Comparison of ENCODE assay signal across 35 cellular contexts in the genomic region with DNA sequence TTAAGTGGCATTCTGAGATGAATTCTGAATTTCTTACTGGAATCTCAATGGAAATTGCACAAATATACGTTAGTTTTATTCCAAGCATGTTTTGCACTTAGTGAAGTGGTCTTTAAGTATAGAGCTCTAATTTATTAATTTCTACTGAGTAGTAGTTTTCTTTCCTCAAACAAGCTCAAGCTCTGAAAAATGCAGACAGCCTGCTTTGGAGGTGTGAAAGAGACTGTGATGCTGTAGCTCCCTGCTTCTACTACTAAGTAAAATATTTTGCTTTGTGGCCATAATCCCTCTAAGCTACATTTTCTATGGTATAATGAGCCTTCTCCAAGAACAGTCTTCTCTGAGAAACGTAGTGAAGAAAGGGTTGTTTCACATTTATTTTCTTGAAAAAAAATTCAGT.
"Had no signal": no experiment of that assay in that cellular context is flagged by ENCODE, and none has a peak within 500 bp of the region (broad histone marks: within the 10 kb centered on the region; RNA-seq: fewer than 3 reads in every experiment).

No MANE protein-coding gene starts in this region.

- H3K36me3 ChIP-seq: MG63 had no signal

- H3K4me3 ChIP-seq: MG63 had no signal

- H3K27me3 ChIP-seq: MG63 had no signal

- DNase-seq: MG63, MM.1S, MV-4-11, NCI-H1048, NCI-H1092, NCI-H1092 treated with DMSO at 0.1 percent for 48 hours, NCI-H1105, NCI-H1105 treated with DMSO at 0.1 percent for 48 hours, NCI-H1417, NCI-H1417 treated with DMSO at 0.1 percent for 48 hours, NCI-H1436, NCI-H1436 treated with DMSO at 0.1 percent for 48 hours, NCI-H146, NCI-H1694, NCI-H1694 treated with DMSO at 0.1 percent for 48 hours, NCI-H187, NCI-H187 treated with DMSO at 0.1 percent for 48 hours, NCI-H1930, NCI-H2029, NCI-H2029 treated with DMSO at 0.1 percent for 48 hours, NCI-H2081, NCI-H2081 treated with DMSO at 0.1 percent for 48 hours, NCI-H2107, NCI-H2171, NCI-H2171 treated with DMSO at 0.1 percent for 48 hours, NCI-H2227 treated with DMSO at 0.1 percent for 48 hours, NCI-H226, NCI-H345, NCI-H446, NCI-H446 treated with DMSO at 0.1 percent for 48 hours, NCI-H510A, NCI-H510A treated with DMSO at 0.1 percent for 48 hours, NCI-H524, NCI-H524 treated with DMSO at 0.1 percent for 48 hours, NCI-H526 had no signal
